8 cellular contexts compared by ENCODE assay signal in genomic region chr1:160768295-160768657, GRCh38. TPM values are rescaled to one million over a fixed set of nuclear protein-coding genes. Genes with fewer than 3 reads are reported as not detected.
DNase-seq lines count a peak whose midpoint lies in the region; ATAC-seq lines count a peak whose summit lies in the region.

No MANE protein-coding gene starts in this region.

- peak; percentile 57 for DNase-seq in A172 (ENCODE audit: low spot score)
- DNase-seq in SKM-1 (lab: John Stamatoyannopoulos, UW; ENCODE audit: unreplicated experiment): peak; percentile 16
- peak; percentile 93 for DNase-seq in activated naive CD4-positive, alpha-beta T cell treated with anti-CD3 and anti-CD28 coated beads, Interleukin-2, amount 10 ng/mL, durations not matched to agents 7 days and 5 days
- no peak for DNase-seq in left lobe of liver (ENCODE audit: low spot score)
- DNase-seq in stimulated activated CD8-positive, alpha-beta memory T cell treated with anti-CD3 and anti-CD28 coated beads, Interleukin-4, amount 100 ng/mL, for 48 hours: peak; percentile 89
- DNase-seq in occipital lobe (lab: John Stamatoyannopoulos, UW): no peak

- no peaks in the 10 kb centered on the region for H3K27me3 Mint-ChIP-seq in activated naive CD4-positive, alpha-beta T cell treated with anti-CD3 and anti-CD28 coated beads, Interleukin-2, amount 10 ng/mL, durations not matched to agents 7 days and 5 days

- ATAC-seq in GM18867 (IDR thresholded peaks at IDR 0.05; ENCODE audit: unreplicated experiment) (peak; percentile 86), HG03066 (IDR thresholded peaks at IDR 0.05; ENCODE audit: low read depth, unreplicated experiment) (peak; percentile 81), left lobe of liver (peak; percentile 83)

- H3K4me3 Mint-ChIP-seq in activated naive CD4-positive, alpha-beta T cell treated with anti-CD3 and anti-CD28 coated beads, Interleukin-2, amount 10 ng/mL, durations not matched to agents 7 days and 5 days: peak overlapping the region; percentile 67

- H3K4me1 Mint-ChIP-seq in activated naive CD4-positive, alpha-beta T cell treated with anti-CD3 and anti-CD28 coated beads, Interleukin-2, amount 10 ng/mL, durations not matched to agents 7 days and 5 days: peaks cover 31% of the 10 kb centered on the region

- H3K36me3 Mint-ChIP-seq in activated naive CD4-positive, alpha-beta T cell treated with anti-CD3 and anti-CD28 coated beads, Interleukin-2, amount 10 ng/mL, durations not matched to agents 7 days and 5 days: no peaks in the 10 kb centered on the region

- no peaks in the 10 kb centered on the region for H3K9me3 Mint-ChIP-seq in activated naive CD4-positive, alpha-beta T cell treated with anti-CD3 and anti-CD28 coated beads, Interleukin-2, amount 10 ng/mL, durations not matched to agents 7 days and 5 days

- peak overlapping the region; percentile 96 for H3K27ac Mint-ChIP-seq in activated naive CD4-positive, alpha-beta T cell treated with anti-CD3 and anti-CD28 coated beads, Interleukin-2, amount 10 ng/mL, durations not matched to agents 7 days and 5 days

- CTCF ChIA-PET in activated naive CD4-positive, alpha-beta T cell treated with anti-CD3 and anti-CD28 coated beads, Interleukin-2, amount 10 ng/mL, durations not matched to agents 7 days and 5 days (lab: Charles Lee): interaction anchor here (0.7 to 8.6 kb wide), 35 partner anchors 9 to 252 kb away, joined by 3 to 240 read pairs (median 6); partner anchors contain the start of genes F11R, LY9, SLAMF1 and SLAMF7

RNA-seq across cellular contexts. Expression of gene LY9, which starts 27.7 kb away (rescaled TPM):
- total RNA-seq in A172 (2014; rRNA removed; shearing (Covaris generic)): not detected in 2 replicates
- total RNA-seq in left lobe of liver (0.18 TPM), occipital lobe (not detected)

RNA-seq across cellular contexts. Expression of gene SLAMF7, which starts 29.2 kb away (rescaled TPM):
- 0.29 and 0.57 TPM in 2 replicates for total RNA-seq in A172 (2014; rRNA removed; shearing (Covaris generic))
- total RNA-seq in left lobe of liver (0.68 TPM), occipital lobe (not detected)

RNA-seq across cellular contexts. Expression of gene CD48, which starts 56.7 kb away (rescaled TPM):
- total RNA-seq in A172 (2014; rRNA removed; shearing (Covaris generic)): not detected in 2 replicates
- 1.2 TPM for total RNA-seq in left lobe of liver
- total RNA-seq in occipital lobe: 1.1 TPM

Comparison
In these comparisons a context has a peak if more than half of its experiments do, and no peak if none do; other contexts are left out.
1. DNase-seq: peak in A172 (single experiment), SKM-1 (single experiment), activated naive CD4-positive, alpha-beta T cell treated with anti-CD3 and anti-CD28 coated beads, Interleukin-2, amount 10 ng/mL, durations not matched to agents 7 days and 5 days (single experiment) and stimulated activated CD8-positive, alpha-beta memory T cell treated with anti-CD3 and anti-CD28 coated beads, Interleukin-4, amount 100 ng/mL, for 48 hours (single experiment); none in left lobe of liver (single experiment) and occipital lobe (single experiment).
2. Peak in every context shown above with its lines, with median percentiles within 50 percentile points of each other: ATAC-seq.